Comparison of ENCODE assay signal across 12 cellular contexts in the genomic region with DNA sequence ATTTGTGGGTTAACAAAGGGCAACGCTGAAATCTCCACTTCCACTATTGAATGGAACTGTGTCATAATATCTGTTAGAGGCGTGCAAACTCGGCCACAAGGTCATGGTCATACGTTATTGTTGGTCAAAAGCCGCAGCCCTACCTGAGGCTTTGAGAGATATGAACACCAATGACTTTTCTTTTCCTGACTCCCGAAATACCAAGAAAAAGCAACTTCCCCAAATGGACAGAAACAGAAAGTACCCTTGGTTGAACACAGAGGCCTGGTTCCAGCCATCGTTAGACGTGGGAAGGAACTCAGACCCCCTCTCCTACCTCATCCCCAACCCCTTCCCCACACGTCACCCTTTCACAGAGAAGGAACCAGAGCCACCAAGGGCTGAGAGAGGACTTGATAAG. TPM values are rescaled to one million over a fixed set of nuclear protein-coding genes. Genes with fewer than 3 reads are reported as not detected.
DNase-seq lines count a peak whose midpoint lies in the region; ATAC-seq and TF ChIP-seq lines count a peak whose summit lies in the region.
"Had no signal": no experiment of that assay in that cellular context is flagged by ENCODE, and none has a peak within 500 bp of the region (broad histone marks: within the 10 kb centered on the region; RNA-seq: fewer than 3 reads in every experiment).

No MANE protein-coding gene starts in this region.

- TF ChIP-seq CTCF in endodermal cell (conservative IDR thresholded peaks at IDR 0.05) = no peak
- TF ChIP-seq CTCF in spleen (IDR thresholded peaks at IDR 0.05 in 8 of 11, conservative IDR thresholded peaks at IDR 0.05 in 3 of 11) = no peak
- TF ChIP-seq CTCF in Caco-2 (IDR thresholded peaks at IDR 0.05; ENCODE audit: insufficient read depth in 1 of 2, low read depth in 1 of 2, low read length in 1 of 2, severe bottlenecking in 1 of 2, unreplicated experiment in 1 of 2) = no peak

- peaks cover 18% of the 10 kb centered on the region for H3K9me3 Mint-ChIP-seq in activated CD4-positive, alpha-beta T cell treated with anti-CD3 and anti-CD28 coated beads, Interleukin-2, amount 10 ng/mL, durations not matched to agents 7 days and 5 days
- peaks cover 33% of the 10 kb centered on the region for H3K9me3 Mint-ChIP-seq in endodermal cell
- peaks cover 6% of the 10 kb centered on the region for H3K9me3 Mint-ChIP-seq in Caco-2 (ENCODE audit: unreplicated experiment)

- DNase-seq in activated CD4-positive, alpha-beta T cell treated with anti-CD3 and anti-CD28 coated beads, Interleukin-2, amount 10 ng/mL, durations not matched to agents 7 days and 5 days = no peak
- no peak for DNase-seq in activated CD4-positive, alpha-beta T cell treated with anti-CD3 and anti-CD28 coated beads for 48 hours
- DNase-seq in SIG-M5 (lab: John Stamatoyannopoulos, UW) (peak; percentile 27), endodermal cell (no peak), spleen (no peak), mucosa of gallbladder (ENCODE audit: low spot score) (no peak), Caco-2 (no peak)
- DNase-seq: effector memory CD4-positive, alpha-beta T cell; MM.1S; WERI-Rb-1 had no signal

- H3K4me1 Mint-ChIP-seq in activated CD4-positive, alpha-beta T cell treated with anti-CD3 and anti-CD28 coated beads, Interleukin-2, amount 10 ng/mL, durations not matched to agents 7 days and 5 days = peaks cover 46% of the 10 kb centered on the region
- H3K4me1 Mint-ChIP-seq in endodermal cell = no peaks in the 10 kb centered on the region
- H3K4me1 Mint-ChIP-seq in Caco-2 (ENCODE audit: low read depth, unreplicated experiment) = no peaks in the 10 kb centered on the region

- H3K9ac ChIP-seq in endodermal cell (ENCODE audit: extremely low read depth, low read length, poor library complexity, severe bottlenecking) = no peak overlapping the region

- no peak overlapping the region for H3K27ac ChIP-seq in endodermal cell (ENCODE audit: low read depth, low read length)
- peak overlapping the region; percentile 84 to 98 (median 94) for H3K27ac ChIP-seq in spleen
- H3K27ac ChIP-seq: WERI-Rb-1 had no signal

- WGBS in endodermal cell (ENCODE audit: insufficient coverage in 1 of 2, insufficient read length in 1 of 2), 2 experiments = 79 to 96% methylated on average over 5 to 9 of the region's 9 CpGs
- WGBS in spleen, 5 donors = 36 to 54% (median 38%) methylated on average over 9 of the region's 9 CpGs

- H3K36me3 ChIP-seq in endodermal cell (ENCODE audit: control insufficient read depth, insufficient read depth, low read length) (no peaks in the 10 kb centered on the region), spleen (peaks cover 0 to 4% (median 0%) of the 10 kb centered on the region in 6 donors), Caco-2 (ENCODE audit: control insufficient read depth, insufficient read depth, low read length) (no peaks in the 10 kb centered on the region)
- H3K36me3 ChIP-seq: adrenal gland, WERI-Rb-1 had no signal

- H3K27ac Mint-ChIP-seq in activated CD4-positive, alpha-beta T cell treated with anti-CD3 and anti-CD28 coated beads, Interleukin-2, amount 10 ng/mL, durations not matched to agents 7 days and 5 days = no peak overlapping the region
- H3K27ac Mint-ChIP-seq in endodermal cell (no peak overlapping the region), Caco-2 (ENCODE audit: unreplicated experiment) (no peak overlapping the region)

- CTCF ChIA-PET in activated CD4-positive, alpha-beta T cell treated with anti-CD3 and anti-CD28 coated beads, Interleukin-2, amount 10 ng/mL, durations not matched to agents 7 days and 5 days (lab: Charles Lee) = no interaction called here
- CTCF ChIA-PET in Caco-2 (lab: Charles Lee) = no interaction called here

- peak overlapping the region; percentile 97 for H3K4me3 Mint-ChIP-seq in activated CD4-positive, alpha-beta T cell treated with anti-CD3 and anti-CD28 coated beads, Interleukin-2, amount 10 ng/mL, durations not matched to agents 7 days and 5 days
- H3K4me3 Mint-ChIP-seq in endodermal cell (peak overlapping the region; percentile 58), Caco-2 (ENCODE audit: unreplicated experiment) (no peak overlapping the region)

- H3K9me3 ChIP-seq in endodermal cell (ENCODE audit: control insufficient read depth, low read length) = no peaks in the 10 kb centered on the region
- peaks cover 0 to 21% (median 11%) of the 10 kb centered on the region in 8 donors for H3K9me3 ChIP-seq in spleen
- no peaks in the 10 kb centered on the region for H3K9me3 ChIP-seq in Caco-2
- H3K9me3 ChIP-seq: adrenal gland had no signal

- no peak overlapping the region for H3K4me3 ChIP-seq in endodermal cell (ENCODE audit: low read length)
- peak overlapping the region in 2 of 8 donors; percentile 71 to 97 for H3K4me3 ChIP-seq in spleen
- H3K4me3 ChIP-seq in Caco-2 (ENCODE audit: low read depth, low read length) = no peak overlapping the region
- H3K4me3 ChIP-seq: adrenal gland had no signal

- POLR2A ChIA-PET in activated CD4-positive, alpha-beta T cell treated with anti-CD3 and anti-CD28 coated beads, Interleukin-2, amount 10 ng/mL, durations not matched to agents 7 days and 5 days (lab: Charles Lee) = no interaction called here
- POLR2A ChIA-PET in Caco-2 (lab: Charles Lee) = no interaction called here

- H3K27me3 ChIP-seq in endodermal cell (ENCODE audit: control insufficient read depth, insufficient read depth, low read length, poor library complexity, severe bottlenecking) (peaks cover 43% of the 10 kb centered on the region), spleen (replicated peaks in 1 of 7) (peaks cover 0 to 18% (median 10%) of the 10 kb centered on the region in 7 donors), Caco-2 (replicated peaks; ENCODE audit: control insufficient read depth, insufficient read depth, low read length) (no peaks in the 10 kb centered on the region)

- peaks cover 37% of the 10 kb centered on the region for H3K36me3 Mint-ChIP-seq in activated CD4-positive, alpha-beta T cell treated with anti-CD3 and anti-CD28 coated beads, Interleukin-2, amount 10 ng/mL, durations not matched to agents 7 days and 5 days (ENCODE audit: low read depth)
- H3K36me3 Mint-ChIP-seq in endodermal cell (ENCODE audit: low read depth) = peaks cover 17% of the 10 kb centered on the region
- H3K36me3 Mint-ChIP-seq in Caco-2 (ENCODE audit: insufficient read depth, unreplicated experiment) = no peaks in the 10 kb centered on the region

- TF ChIP-seq POLR2A in spleen (IDR thresholded peaks at IDR 0.05) = no peak

- H3K27me3 Mint-ChIP-seq in activated CD4-positive, alpha-beta T cell treated with anti-CD3 and anti-CD28 coated beads, Interleukin-2, amount 10 ng/mL, durations not matched to agents 7 days and 5 days = no peaks in the 10 kb centered on the region
- H3K27me3 Mint-ChIP-seq in endodermal cell (ENCODE audit: insufficient read depth) (peaks cover 62% of the 10 kb centered on the region), Caco-2 (ENCODE audit: insufficient read depth, unreplicated experiment) (peaks cover 8% of the 10 kb centered on the region)

- intact Hi-C loops in spleen (cut with DNase I; ENCODE audit: low total_unique reads) (no loop called here), Caco-2 (cut with micrococcal nuclease; ENCODE audit: unreplicated experiment) (no loop called here)

- BruUV-seq in Caco-2 (replicated peaks; lab: Mats Ljungman, UMichigan) = no TSS peak

- no peak for ATAC-seq in HG03135 (IDR thresholded peaks at IDR 0.05; ENCODE audit: unreplicated experiment)

- H3K4me1 ChIP-seq in endodermal cell (ENCODE audit: control insufficient read depth, insufficient read depth, low read length) = no peaks in the 10 kb centered on the region
- peaks cover 3 to 72% (median 31%) of the 10 kb centered on the region in 6 donors for H3K4me1 ChIP-seq in spleen
- H3K4me1 ChIP-seq in Caco-2 = no peaks in the 10 kb centered on the region
- H3K4me1 ChIP-seq: adrenal gland had no signal

RNA-seq across cellular contexts. Expression of a gene that starts 1.4 kb away (rescaled TPM):
- 10 to 100 TPM; 73.4 to 77.6 TPM for total RNA-seq in activated CD4-positive, alpha-beta T cell treated with anti-CD3 and anti-CD28 coated beads, Interleukin-2, amount 10 ng/mL, durations not matched to agents 7 days and 5 days
- total RNA-seq in endodermal cell (10 to 100 TPM; 10.4 to 37.0 TPM), spleen (100 to 1,000 TPM in 1 of 7 donors, 10 to 100 TPM in 6; 46.1 to 110 (median 79.1) TPM), mucosa of gallbladder (17.1 TPM), Caco-2 (2022) (not detected in 2 replicates)
- 8.8 TPM for polyA plus RNA-seq in endodermal cell (2013, experiment 1 of 2)
- 8.0 TPM for polyA plus RNA-seq in endodermal cell (2013, experiment 2 of 2)
- polyA plus RNA-seq in spleen = 10 to 100 TPM in 2 of 3 donors, 1 to 10 TPM in 1; 8.5 to 18.2 (median 12.3) TPM

RNA-seq across cellular contexts. Expression of a gene that starts 54.4 kb away (rescaled TPM):
- total RNA-seq in activated CD4-positive, alpha-beta T cell treated with anti-CD3 and anti-CD28 coated beads, Interleukin-2, amount 10 ng/mL, durations not matched to agents 7 days and 5 days = under 1 TPM; 0.02 to 0.10 TPM
- 10 to 100 TPM; 17.0 to 40.4 TPM for total RNA-seq in endodermal cell
- polyA plus RNA-seq in endodermal cell (2013, experiment 1 of 2) = 14.7 TPM
- polyA plus RNA-seq in endodermal cell (2013, experiment 2 of 2) = 18.4 TPM
- under 1 TPM in 5 of 7 donors, not detected in 2; 0.17 to 0.43 (median 0.23) TPM for total RNA-seq in spleen
- under 1 TPM; 0.07 to 0.38 (median 0.14) TPM for polyA plus RNA-seq in spleen
- total RNA-seq in mucosa of gallbladder = 33.1 TPM
- total RNA-seq in Caco-2 (2022) = 0.86 and 0.88 TPM in 2 replicates

Comparison
In these comparisons a context has a peak if more than half of its experiments do, and no peak if none do; other contexts are left out.
1. RNA of a gene that starts 1.4 kb away (total RNA-seq): 46.1 to 110 TPM in spleen, 73.4 to 77.6 TPM in activated CD4-positive, alpha-beta T cell treated with anti-CD3 and anti-CD28 coated beads, Interleukin-2, amount 10 ng/mL, durations not matched to agents 7 days and 5 days, 10.4 to 37.0 TPM in endodermal cell and 17.1 TPM in mucosa of gallbladder (single experiment); not detected in Caco-2; every median in the first group is over 10 times any median in the second.